10 cellular contexts compared by ENCODE assay signal in the genomic region with DNA sequence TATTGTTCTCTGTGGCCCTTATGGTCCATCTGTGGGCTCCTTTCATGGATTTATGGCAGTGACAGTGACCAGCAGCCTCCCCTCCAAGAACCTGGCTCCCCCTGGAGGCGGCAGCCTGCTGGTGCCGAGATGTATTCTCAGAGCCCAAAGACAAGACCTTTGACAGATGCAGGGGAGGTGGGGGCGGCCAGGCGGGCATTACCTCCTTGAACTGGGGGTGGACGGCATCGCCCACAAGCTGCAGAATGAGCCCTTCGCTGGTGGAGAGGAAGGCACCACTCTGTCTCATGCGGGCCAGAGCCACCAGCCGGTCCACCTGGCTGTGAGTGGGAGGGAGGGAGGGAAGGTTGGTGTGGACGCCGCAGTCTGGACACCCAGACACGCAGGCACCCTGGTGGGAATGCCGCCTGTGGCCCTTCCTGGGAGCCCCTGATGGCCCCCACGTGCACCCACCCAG. TPM values are rescaled to one million over a fixed set of nuclear protein-coding genes. Genes with fewer than 3 reads are reported as not detected.
DNase-seq lines count a peak whose midpoint lies in the region; ATAC-seq, FAIRE-seq and TF ChIP-seq lines count a peak whose summit lies in the region.
"Had no signal": no experiment of that assay in that cellular context is flagged by ENCODE, and none has a peak within 500 bp of the region (broad histone marks: within the 10 kb centered on the region; RNA-seq: fewer than 3 reads in every experiment).

No MANE protein-coding gene starts in this region.

- no peak overlapping the region for H2BK20ac ChIP-seq in H1 (ENCODE audit: low read length)

- peak; percentile 67 for TF ChIP-seq CTCF in MM.1S (IDR thresholded peaks at IDR 0.05; ENCODE audit: low read length)
- peak; percentile 77 to 83 (median 78) for TF ChIP-seq CTCF in H1 (IDR thresholded peaks at IDR 0.05; ENCODE audit: control extremely low read depth in 1 of 3, insufficient read depth in 1 of 3, low read depth in 1 of 3, low read length in 3 of 3)
- peak; percentile 78 for TF ChIP-seq CTCF in neural progenitor cell (IDR thresholded peaks at IDR 0.05)

- H3K27me3 Mint-ChIP-seq in neural progenitor cell (ENCODE audit: insufficient read depth, low read depth): peaks cover 24% of the 10 kb centered on the region

- H2BK5ac ChIP-seq in H1 (ENCODE audit: low read depth, low read length): no peak overlapping the region

- H3K14ac ChIP-seq in H1 (ENCODE audit: insufficient read length): no peak overlapping the region

- H3K4me2 ChIP-seq in MM.1S (ENCODE audit: low read depth, low read length): no peak overlapping the region
- no peak overlapping the region for H3K4me2 ChIP-seq in H1 (ENCODE audit: insufficient read depth in 1 of 2, low read depth in 2 of 2, low read length in 2 of 2)
- H3K4me2 ChIP-seq in neural progenitor cell: no peak overlapping the region

- peaks cover 6% of the 10 kb centered on the region; the same call in 1 of the 2 replicates for H3K23me2 ChIP-seq in H1 (ENCODE audit: low read depth, low read length)

- TF ChIP-seq POLR2A in H1 (IDR thresholded peaks at IDR 0.05; ENCODE audit: control extremely low read depth in 1 of 2, low read depth in 2 of 2, low read length in 2 of 2): no peak

- H3K9me3 ChIP-seq in MM.1S (replicated peaks; ENCODE audit: insufficient read depth, low read length): no peaks in the 10 kb centered on the region
- H3K9me3 ChIP-seq in H1 (ENCODE audit: insufficient read depth in 2 of 2, low read depth in 1 of 2, low read length in 1 of 2): no peaks in the 10 kb centered on the region
- H3K9me3 ChIP-seq in neural progenitor cell (ENCODE audit: low read depth): no peaks in the 10 kb centered on the region

- CTCF ChIA-PET in H1 (lab: Charles Lee; ENCODE audit: partially characterized antibody): interaction anchor here (1.5 to 1.8 kb wide), 4 partner anchors 8 to 153 kb away, joined by 4 to 7 read pairs (median 4); a partner anchor contains a TSS

- DNase-seq in ELF-1 (ENCODE audit: low read depth, low spot score) (peak; percentile 70), MM.1S (no peak), H1 (ENCODE audit: low read depth in 1 of 2, low spot score in 2 of 2) (peak in 1 of 2 experiments; percentile 83), neural progenitor cell (ENCODE audit: low spot score) (peak; percentile 71)
- peak; percentile 37 to 47 for DNase-seq in activated CD4-positive, alpha-beta T cell treated with anti-CD3 and anti-CD28 coated beads for 4 hours

- H3K27me3 ChIP-seq in MM.1S (replicated peaks; ENCODE audit: insufficient read depth, low read length): peaks cover 17% of the 10 kb centered on the region
- peaks cover 16 to 25% (median 24%) of the 10 kb centered on the region in 4 experiments for H3K27me3 ChIP-seq in H1 (replicated peaks in 1 of 4; ENCODE audit: control insufficient read depth in 3 of 4, extremely low read depth in 1 of 4, insufficient read depth in 3 of 4, low read length in 3 of 4)
- peaks cover 35% of the 10 kb centered on the region for H3K27me3 ChIP-seq in neural progenitor cell

- H3K36me3 ChIP-seq in MM.1S (replicated peaks; ENCODE audit: insufficient read depth, low read length) (no peaks in the 10 kb centered on the region), H1 (ENCODE audit: control insufficient read depth in 2 of 4, insufficient read depth in 4 of 4, low read length in 3 of 4) (peaks cover 0 to 5% (median 0%) of the 10 kb centered on the region in 4 experiments; a peak in 2 of 8 replicates), neural progenitor cell (no peaks in the 10 kb centered on the region)

- no peak for TF ChIP-seq EP300 in H1 (IDR thresholded peaks at IDR 0.05; ENCODE audit: borderline replicate concordance in 1 of 2, low read depth in 2 of 2, low read length in 2 of 2)

- H3K23ac ChIP-seq in H1 (ENCODE audit: insufficient read length): no peak overlapping the region

- H3K79me1 ChIP-seq in H1 (ENCODE audit: low read depth, low read length): peaks cover 8% of the 10 kb centered on the region

- H3K27ac Mint-ChIP-seq in neural progenitor cell: no peak overlapping the region
- H3K27ac Mint-ChIP-seq: T-helper 1 cell treated with Interleukin-12 subunit alpha and Interleukin-12 subunit beta and Interleukin-4 antibody, amounts not matched to agents 30 μg/mL and 1 μg/mL, for 36 hours had no signal

- no peak overlapping the region for H3K4ac ChIP-seq in H1 (replicated peaks; ENCODE audit: insufficient read length, low read depth, low read length)

- H3K4me1 Mint-ChIP-seq in neural progenitor cell: peaks cover 30% of the 10 kb centered on the region

- no peaks in the 10 kb centered on the region for H3K9me2 ChIP-seq in MM.1S (replicated peaks; ENCODE audit: insufficient read depth, low read length)

- H3K9ac ChIP-seq in MM.1S (ENCODE audit: low read length) (no peak overlapping the region), H1 (replicated peaks in 1 of 4; ENCODE audit: extremely low read depth in 1 of 4, low read depth in 3 of 4, low read length in 3 of 4) (no peak overlapping the region), neural progenitor cell (no peak overlapping the region)

- H3K4me3 Mint-ChIP-seq in neural progenitor cell: no peak overlapping the region
- H3K4me3 Mint-ChIP-seq: T-helper 1 cell treated with Interleukin-12 subunit alpha and Interleukin-12 subunit beta and Interleukin-4 antibody, amounts not matched to agents 30 μg/mL and 1 μg/mL, for 36 hours had no signal

- no peaks in the 10 kb centered on the region for H3F3A ChIP-seq in MM.1S (ENCODE audit: insufficient read depth, low read length)
- peaks cover 17% of the 10 kb centered on the region for H3F3A ChIP-seq in neural progenitor cell (ENCODE audit: low read depth)

- no peak overlapping the region for H2BK15ac ChIP-seq in H1 (ENCODE audit: low read length)

- no peak overlapping the region for H3K56ac ChIP-seq in H1 (replicated peaks; ENCODE audit: insufficient read length, low read depth, low read length)

- H2BK120ac ChIP-seq in H1 (replicated peaks; ENCODE audit: low read depth, low read length): no peak overlapping the region

- H3K79me2 ChIP-seq in MM.1S (ENCODE audit: low read length) (no peaks in the 10 kb centered on the region), H1 (ENCODE audit: control insufficient read depth in 1 of 2, insufficient read depth in 2 of 2, low read length in 2 of 2) (peaks cover 0 to 7% of the 10 kb centered on the region in 2 experiments; a peak in 2 of 4 replicates), neural progenitor cell (ENCODE audit: low read depth) (no peaks in the 10 kb centered on the region)

- no peak overlapping the region for H2BK12ac ChIP-seq in H1 (ENCODE audit: low read depth, low read length)

- no peak for ATAC-seq in GM19324 (IDR thresholded peaks at IDR 0.05; ENCODE audit: low FRiP score, unreplicated experiment)
- no peak for ATAC-seq in HG03354 (IDR thresholded peaks at IDR 0.05; ENCODE audit: poor library complexity, severe bottlenecking, unreplicated experiment)
- no peak for ATAC-seq in GM18873 (IDR thresholded peaks at IDR 0.05; ENCODE audit: low FRiP score, unreplicated experiment)

- no peaks in the 10 kb centered on the region for H3K4me1 ChIP-seq in MM.1S (ENCODE audit: low read length)
- peaks cover 0 to 7% (median 2%) of the 10 kb centered on the region in 4 experiments; a peak in 5 of 7 replicates for H3K4me1 ChIP-seq in H1 (replicated peaks in 1 of 4; ENCODE audit: control insufficient read depth in 3 of 4, insufficient read depth in 4 of 4, low read length in 3 of 4)
- H3K4me1 ChIP-seq in neural progenitor cell: peaks cover 14% of the 10 kb centered on the region

- H4K8ac ChIP-seq in H1 (ENCODE audit: extremely low read depth, insufficient read depth, low read length): peak overlapping the region; percentile 3; the same call in 1 of the 2 replicates

- H4K20me1 ChIP-seq in MM.1S (ENCODE audit: insufficient read depth, low read length) (no peaks in the 10 kb centered on the region), H1 (replicated peaks in 1 of 2; ENCODE audit: control insufficient read depth in 1 of 2, insufficient read depth in 2 of 2, low read length in 2 of 2) (peaks cover 2 to 8% of the 10 kb centered on the region in 2 experiments), neural progenitor cell (ENCODE audit: low read depth) (peaks cover 20% of the 10 kb centered on the region)

- H3K18ac ChIP-seq in H1 (ENCODE audit: extremely low read depth, low read length): no peak overlapping the region

- POLR2A ChIA-PET in H1 (lab: Charles Lee; ENCODE audit: partially characterized antibody): interaction anchor here (3.0 kb wide), 1 partner anchor 47 kb away, joined by 22 read pairs; a partner anchor contains a TSS

- H3K4me3 ChIP-seq in MM.1S (ENCODE audit: low read length) (no peak overlapping the region), H1 (ENCODE audit: extremely low read depth in 1 of 4, insufficient read depth in 2 of 4, low read depth in 3 of 4, low read length in 4 of 4) (no peak overlapping the region), neural progenitor cell (no peak overlapping the region)

- no peak for FAIRE-seq in H1 (lab: Jason Lieb, UNC)

- no peaks in the 10 kb centered on the region for H3K9me3 Mint-ChIP-seq in neural progenitor cell
- H3K9me3 Mint-ChIP-seq: T-helper 1 cell treated with Interleukin-12 subunit alpha and Interleukin-12 subunit beta and Interleukin-4 antibody, amounts not matched to agents 30 μg/mL and 1 μg/mL, for 36 hours had no signal

- peak; percentile 50 to 73 for TF ChIP-seq RAD21 in H1 (IDR thresholded peaks at IDR 0.05 in 1 of 2, conservative IDR thresholded peaks at IDR 0.05 in 1 of 2; ENCODE audit: low read depth in 2 of 2, low read length in 2 of 2)

- H4K5ac ChIP-seq in H1 (ENCODE audit: insufficient read length, low read depth, low read length): no peak overlapping the region

- WGBS in H1 (ENCODE audit: extremely low coverage in 1 of 2, insufficient coverage in 1 of 2, insufficient read length in 1 of 2, insufficient replicate concordance in 2 of 2, low coverage in 1 of 2, low lambda C conversion rate in 2 of 2, missing lambda C conversion rate in 1 of 2), 2 experiments: 63% methylated on average over 8 of the region's 14 CpGs; no CpG with 5 or more reads in 1 of the 2 experiments

- no peak overlapping the region for H4K91ac ChIP-seq in H1 (replicated peaks; ENCODE audit: insufficient read length, low read length)

- no peak overlapping the region for H2AK5ac ChIP-seq in H1 (ENCODE audit: low read depth, low read length)

- no peak overlapping the region for H2AFZ ChIP-seq in MM.1S (ENCODE audit: low read length)
- no peak overlapping the region for H2AFZ ChIP-seq in H1 (ENCODE audit: low read length)
- no peak overlapping the region for H2AFZ ChIP-seq in neural progenitor cell (replicated peaks)

- H3K27ac ChIP-seq in MM.1S (ENCODE audit: low read length) (no peak overlapping the region), H1 (ENCODE audit: low read depth, low read length) (no peak overlapping the region), neural progenitor cell (no peak overlapping the region)

- H3K36me3 Mint-ChIP-seq in neural progenitor cell: no peaks in the 10 kb centered on the region

RNA-seq across cellular contexts. Expression of a gene that starts 6.6 kb away (rescaled TPM):
- total RNA-seq in H1 (2021; fragmentation: NEBNext Ultra II Directional; extraction: Animal tissue kit (Norgen Biotek cat#: 25700)): 96.9 and 106 TPM in 2 replicates
- polyA plus RNA-seq in H1 (2011; rRNA removed): 152 and 195 TPM in 2 replicates
- polyA plus RNA-seq in H1 (2011; cell fraction: cytosol; rRNA removed): 149 TPM
- 148 TPM for polyA plus RNA-seq in H1 (2011; cell fraction: nucleus; rRNA removed)
- polyA plus RNA-seq in H1 (2012, experiment 1 of 2): 52.8 to 109 TPM (median 103 TPM) in 4 replicates
- 112 TPM for polyA plus RNA-seq in H1 (2012, experiment 2 of 2)
- polyA plus RNA-seq in H1 (2013, experiment 1 of 2): 63.1 TPM
- polyA plus RNA-seq in H1 (2013, experiment 2 of 2): 61.5 TPM
- polyA minus RNA-seq in H1 (2011; rRNA and poly(A)+ RNA removed): 22.8 and 24.5 TPM in 2 replicates
- polyA minus RNA-seq in H1 (2011; cell fraction: cytosol; rRNA and poly(A)+ RNA removed): 51.8 TPM
- 69.9 TPM for polyA minus RNA-seq in H1 (2011; cell fraction: nucleus; rRNA and poly(A)+ RNA removed)
- 14.8 and 34.4 TPM in 2 replicates for total RNA-seq in neural progenitor cell (ENCODE audit: low replicate concordance)

RNA-seq across cellular contexts. Expression of a gene that starts 9.7 kb away (rescaled TPM):
- 3.2 and 3.6 TPM in 2 replicates for total RNA-seq in H1 (2021; fragmentation: NEBNext Ultra II Directional; extraction: Animal tissue kit (Norgen Biotek cat#: 25700))
- 2.2 and 3.3 TPM in 2 replicates for polyA plus RNA-seq in H1 (2011; rRNA removed)
- 1.5 TPM for polyA plus RNA-seq in H1 (2011; cell fraction: cytosol; rRNA removed)
- 3.0 TPM for polyA plus RNA-seq in H1 (2011; cell fraction: nucleus; rRNA removed)
- 1.6 to 3.1 TPM (median 2.6 TPM) in 4 replicates for polyA plus RNA-seq in H1 (2012, experiment 1 of 2)
- 2.9 TPM for polyA plus RNA-seq in H1 (2012, experiment 2 of 2)
- 9.1 TPM for polyA plus RNA-seq in H1 (2013, experiment 1 of 2)
- polyA plus RNA-seq in H1 (2013, experiment 2 of 2): 8.6 TPM
- 0.41 and 0.49 TPM in 2 replicates for polyA minus RNA-seq in H1 (2011; rRNA and poly(A)+ RNA removed)
- polyA minus RNA-seq in H1 (2011; cell fraction: cytosol; rRNA and poly(A)+ RNA removed): not detected
- polyA minus RNA-seq in H1 (2011; cell fraction: nucleus; rRNA and poly(A)+ RNA removed): 2.1 TPM
- total RNA-seq in neural progenitor cell (ENCODE audit: low replicate concordance): not detected in 2 replicates
- total RNA-seq: skeletal muscle tissue had no signal

RNA-seq across cellular contexts. Expression of a gene that starts 11.7 kb away (rescaled TPM):
- 0.98 and 1.0 TPM in 2 replicates for total RNA-seq in H1 (2021; fragmentation: NEBNext Ultra II Directional; extraction: Animal tissue kit (Norgen Biotek cat#: 25700))
- 0.76 and 1.1 TPM in 2 replicates for polyA plus RNA-seq in H1 (2011; rRNA removed)
- 0.54 TPM for polyA plus RNA-seq in H1 (2011; cell fraction: cytosol; rRNA removed)
- polyA plus RNA-seq in H1 (2011; cell fraction: nucleus; rRNA removed): 1.2 TPM
- polyA plus RNA-seq in H1 (2012, experiment 1 of 2): 0.58 to 1.3 TPM (median 1.1 TPM) in 4 replicates
- 0.34 TPM for polyA plus RNA-seq in H1 (2012, experiment 2 of 2)
- polyA plus RNA-seq in H1 (2013, experiment 1 of 2): 0.91 TPM
- polyA plus RNA-seq in H1 (2013, experiment 2 of 2): 1.0 TPM
- 0.63 and 0.82 TPM in 2 replicates for polyA minus RNA-seq in H1 (2011; rRNA and poly(A)+ RNA removed)
- polyA minus RNA-seq in H1 (2011; cell fraction: cytosol; rRNA and poly(A)+ RNA removed): 0.66 TPM
- polyA minus RNA-seq in H1 (2011; cell fraction: nucleus; rRNA and poly(A)+ RNA removed): 1.00 TPM
- total RNA-seq in neural progenitor cell (ENCODE audit: low replicate concordance): 0.09 and 0.21 TPM in 2 replicates
- total RNA-seq: skeletal muscle tissue had no signal

RNA-seq across cellular contexts. Expression of a gene that starts 21.6 kb away (rescaled TPM):
- 10.8 and 12.9 TPM in 2 replicates for total RNA-seq in H1 (2021; fragmentation: NEBNext Ultra II Directional; extraction: Animal tissue kit (Norgen Biotek cat#: 25700))
- 1.7 and 4.5 TPM in 2 replicates for polyA plus RNA-seq in H1 (2011; rRNA removed)
- polyA plus RNA-seq in H1 (2011; cell fraction: cytosol; rRNA removed): 1.4 TPM
- 4.4 TPM for polyA plus RNA-seq in H1 (2011; cell fraction: nucleus; rRNA removed)
- 3.2 to 7.6 TPM (median 6.6 TPM) in 4 replicates for polyA plus RNA-seq in H1 (2012, experiment 1 of 2)
- 4.7 TPM for polyA plus RNA-seq in H1 (2012, experiment 2 of 2)
- 6.7 TPM for polyA plus RNA-seq in H1 (2013, experiment 1 of 2)
- 7.0 TPM for polyA plus RNA-seq in H1 (2013, experiment 2 of 2)
- polyA minus RNA-seq in H1 (2011; rRNA and poly(A)+ RNA removed): 0.61 and 0.82 TPM in 2 replicates
- polyA minus RNA-seq in H1 (2011; cell fraction: cytosol; rRNA and poly(A)+ RNA removed): 8.8 TPM
- 7.2 TPM for polyA minus RNA-seq in H1 (2011; cell fraction: nucleus; rRNA and poly(A)+ RNA removed)
- total RNA-seq in neural progenitor cell (ENCODE audit: low replicate concordance): 5.0 TPM in 1 of 2 replicates, not detected in the other

RNA-seq across cellular contexts. Expression of a gene that starts 30.2 kb away (rescaled TPM):
- total RNA-seq in H1 (2021; fragmentation: NEBNext Ultra II Directional; extraction: Animal tissue kit (Norgen Biotek cat#: 25700)): 69.1 and 71.2 TPM in 2 replicates
- 47.1 and 79.5 TPM in 2 replicates for polyA plus RNA-seq in H1 (2011; rRNA removed)
- 51.3 TPM for polyA plus RNA-seq in H1 (2011; cell fraction: cytosol; rRNA removed)
- 132 TPM for polyA plus RNA-seq in H1 (2011; cell fraction: nucleus; rRNA removed)
- 61.3 to 71.3 TPM (median 67.2 TPM) in 4 replicates for polyA plus RNA-seq in H1 (2012, experiment 1 of 2)
- 81.6 TPM for polyA plus RNA-seq in H1 (2012, experiment 2 of 2)
- 91.7 TPM for polyA plus RNA-seq in H1 (2013, experiment 1 of 2)
- 105 TPM for polyA plus RNA-seq in H1 (2013, experiment 2 of 2)
- polyA minus RNA-seq in H1 (2011; rRNA and poly(A)+ RNA removed): 7.1 and 10.9 TPM in 2 replicates
- polyA minus RNA-seq in H1 (2011; cell fraction: cytosol; rRNA and poly(A)+ RNA removed): 14.2 TPM
- 14.5 TPM for polyA minus RNA-seq in H1 (2011; cell fraction: nucleus; rRNA and poly(A)+ RNA removed)
- total RNA-seq in neural progenitor cell (ENCODE audit: low replicate concordance): 16.2 and 49.2 TPM in 2 replicates
